ENCODE assay signal across 14 cellular contexts in the genomic region with DNA sequence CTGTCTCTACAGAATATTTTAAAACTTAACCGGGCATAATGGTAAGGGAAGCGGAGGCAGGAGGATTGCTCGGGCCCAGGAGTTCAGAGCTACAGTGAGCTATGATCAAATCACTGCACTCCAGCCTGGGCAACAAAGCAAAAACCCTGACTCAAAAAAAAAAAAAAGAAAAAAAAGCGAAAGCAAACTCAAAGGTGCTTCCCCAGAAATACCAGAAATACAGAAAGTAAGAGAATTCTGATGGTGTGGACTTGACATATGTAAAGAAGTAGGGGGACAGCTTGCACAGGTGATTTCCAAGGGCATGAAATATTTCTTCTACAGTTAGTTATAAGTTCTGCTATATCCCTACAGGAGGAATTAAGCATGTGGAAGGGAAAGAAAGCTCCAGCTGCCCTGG.
DNase-seq lines count a peak whose midpoint lies in the region; ATAC-seq, FAIRE-seq and TF ChIP-seq lines count a peak whose summit lies in the region.
"Had no signal": no experiment of that assay in that cellular context is flagged by ENCODE, and none has a peak within 500 bp of the region (broad histone marks: within the 10 kb centered on the region; RNA-seq: fewer than 3 reads in every experiment).

No MANE protein-coding gene starts in this region.

- CTCF ChIA-PET in GM12878 (lab: Yijun Ruan, JAX): interaction anchor here (0.7 to 1.5 kb wide), 5 partner anchors 9 to 188 kb away, joined by 3 to 4 read pairs (median 3); no protein-coding TSS in a partner anchor

- no peaks in the 10 kb centered on the region for H3K36me3 ChIP-seq in GM12878 (ENCODE audit: control insufficient read depth in 2 of 2, insufficient read depth in 2 of 2, low read length in 1 of 2)
- H3K36me3 ChIP-seq in esophagus muscularis mucosa: no peaks in the 10 kb centered on the region
- H3K36me3 ChIP-seq: BLaER1, brain microvascular endothelial cell had no signal

- intact Hi-C loops in GM12878 (cut with micrococcal nuclease; ENCODE audit: unreplicated experiment): no loop called here
- intact Hi-C loops in esophagus muscularis mucosa (cut with DNase I): no loop called here

- TF ChIP-seq EP300 in GM12878 (IDR thresholded peaks at IDR 0.05; ENCODE audit: borderline replicate concordance in 1 of 2, control insufficient read depth in 1 of 2, low read depth in 2 of 2, low read length in 2 of 2): no peak
- TF ChIP-seq EP300 in esophagus muscularis mucosa (IDR thresholded peaks at IDR 0.05): no peak

- SMC1A ChIA-PET in GM12878 (lab: Charles Lee; ENCODE audit: uncharacterized antibody, unreplicated experiment): interaction anchor here (0.8 to 1.2 kb wide), 13 partner anchors 9 to 156 kb away, joined by 3 to 6 read pairs (median 4); no protein-coding TSS in a partner anchor

- H3K4me2 ChIP-seq in GM12878 (ENCODE audit: control insufficient read depth, insufficient read depth): peak overlapping the region; percentile 66
- H3K4me2 ChIP-seq: BLaER1, SK-N-SH had no signal

- H3K4me1 ChIP-seq in GM12878 (ENCODE audit: control insufficient read depth, insufficient read depth, low read length): peaks cover 21% of the 10 kb centered on the region
- H3K4me1 ChIP-seq in esophagus muscularis mucosa: no peaks in the 10 kb centered on the region
- H3K4me1 ChIP-seq: BLaER1 had no signal

- POLR2A ChIA-PET in GM12878 (lab: Charles Lee): interaction anchor here (0.5 to 1.0 kb wide), 7 partner anchors 8 to 161 kb away, joined by 3 to 5 read pairs (median 4); no protein-coding TSS in a partner anchor

- peak; percentile 65 for FAIRE-seq in GM12878 (lab: Jason Lieb, UNC)
- FAIRE-seq in HTR-8/SVneo (lab: Jason Lieb, UNC): no peak

- peak; percentile 38 for ATAC-seq in GM18861 (IDR thresholded peaks at IDR 0.05; ENCODE audit: unreplicated experiment)
- ATAC-seq in GM21529 (IDR thresholded peaks at IDR 0.05; ENCODE audit: unreplicated experiment): peak; percentile 54
- ATAC-seq in HG03039 (IDR thresholded peaks at IDR 0.05; ENCODE audit: unreplicated experiment): peak; percentile 31
- ATAC-seq in GM12878: peak; percentile 73
- ATAC-seq: stimulated activated naive CD8-positive, alpha-beta T cell treated with anti-CD3 and anti-CD28 coated beads, Interleukin-15, amount 100 ng/mL, for 72 hours had no signal

- H3K27me3 ChIP-seq in GM12878 (replicated peaks in 1 of 2; ENCODE audit: control insufficient read depth in 2 of 2, insufficient read depth in 2 of 2, low read length in 1 of 2): no peaks in the 10 kb centered on the region
- H3K27me3 ChIP-seq in esophagus muscularis mucosa: no peaks in the 10 kb centered on the region
- H3K27me3 ChIP-seq: BLaER1, brain microvascular endothelial cell had no signal

- WGBS in GM12878 (ENCODE audit: insufficient coverage, insufficient replicate concordance, low lambda C conversion rate, missing lambda C conversion rate): 6% methylated on average over 4 of the region's 4 CpGs
- 54% methylated on average over 4 of the region's 4 CpGs for WGBS in esophagus muscularis mucosa

- H3K4me3 ChIP-seq in GM12878: peak overlapping the region; percentile 30; the same call in 1 of the 2 replicates
- H3K4me3 ChIP-seq in esophagus muscularis mucosa: no peak overlapping the region
- H3K4me3 ChIP-seq: BLaER1, lung had no signal

- no peak overlapping the region; the same call in 1 of the 2 replicates for H3K9ac ChIP-seq in GM12878 (ENCODE audit: control insufficient read depth, insufficient read depth, low read length)
- H3K9ac ChIP-seq: BLaER1, SK-N-SH had no signal

- H3K9me3 ChIP-seq in GM12878 (replicated peaks; ENCODE audit: control insufficient read depth, insufficient read depth, low read length) (peaks cover 2% of the 10 kb centered on the region), esophagus muscularis mucosa (no peaks in the 10 kb centered on the region)
- H3K9me3 ChIP-seq: BLaER1, SK-N-SH had no signal

- H2AFZ ChIP-seq in GM12878 (ENCODE audit: control insufficient read depth, low read depth, low read length): no peak overlapping the region; the same call in 1 of the 2 replicates

- no peaks in the 10 kb centered on the region for H4K20me1 ChIP-seq in GM12878 (ENCODE audit: control insufficient read depth, insufficient read depth)
- H4K20me1 ChIP-seq: BLaER1 had no signal

- TF ChIP-seq CTCF in GM12878 (IDR thresholded peaks at IDR 0.05 in 2 of 3, conservative IDR thresholded peaks at IDR 0.05 in 1 of 3; ENCODE audit: control insufficient read depth in 2 of 3, extremely low read depth in 1 of 3, insufficient read depth in 1 of 3, low read depth in 3 of 3, low read length in 3 of 3): no peak
- no peak for TF ChIP-seq CTCF in esophagus muscularis mucosa (IDR thresholded peaks at IDR 0.05)

- no TSS peak for BruUV-seq in GM12878 (replicated peaks; lab: Mats Ljungman, UMichigan)

- no peak for TF ChIP-seq RAD21 in GM12878 (IDR thresholded peaks at IDR 0.05; ENCODE audit: insufficient read depth, low read depth, low read length)

- DNase-seq in GM12878 (ENCODE audit: low read depth, low spot score): no peak
- no peak for DNase-seq in KBM-7
- DNase-seq in HTR-8/SVneo (ENCODE audit: insufficient read length, low spot score): no peak
- no peak for DNase-seq in esophagus muscularis mucosa (ENCODE audit: extremely low spot score)
- DNase-seq: DMS79 treated with DMSO at 0.1 percent for 48 hours; effector CD4-positive, alpha-beta T cell; SK-N-SH; stimulated activated naive CD8-positive, alpha-beta T cell treated with anti-CD3 and anti-CD28 coated beads, Interleukin-15, amount 100 ng/mL, for 72 hours had no signal

- RAD21 ChIA-PET in GM12878 (lab: Charles Lee; ENCODE audit: unreplicated experiment): interaction anchor here (0.6 to 1.7 kb wide), 9 partner anchors 11 to 991 kb away, joined by 3 to 7 read pairs (median 4); no protein-coding TSS in a partner anchor

- in situ Hi-C loops in GM12878 (cut with MboI) (no loop called here), KBM-7 (cut with MboI; ENCODE audit: low pct_unique_long_range_greater_than_20kb, low sequenced_read_pairs) (no loop called here)

- no peaks in the 10 kb centered on the region; the same call in 1 of the 2 replicates for H3K79me2 ChIP-seq in GM12878 (ENCODE audit: control insufficient read depth, insufficient read depth, low read length)

- TF ChIP-seq POLR2A in GM12878 (IDR thresholded peaks at IDR 0.05; ENCODE audit: low read depth, low read length) (no peak), esophagus muscularis mucosa (IDR thresholded peaks at IDR 0.05; ENCODE audit: low read depth) (no peak)

- H3K27ac ChIP-seq in GM12878 (ENCODE audit: control insufficient read depth, insufficient read depth): peak overlapping the region; percentile 37; the same call in 1 of the 2 replicates
- H3K27ac ChIP-seq in esophagus muscularis mucosa (replicated peaks in 1 of 4): no peak overlapping the region
- H3K27ac ChIP-seq: BLaER1, brain microvascular endothelial cell had no signal

TF ChIP-seq in GM12878, 131 proteins besides CTCF, POLR2A, EP300 and RAD21:
- no peak for TF ChIP-seq TARDBP (IDR thresholded peaks at IDR 0.05; ENCODE audit: borderline replicate concordance)
- peak; percentile 55; the same call in 1 of the 2 replicates for TF ChIP-seq NBN (IDR thresholded peaks at IDR 0.05)
- TF ChIP-seq ZNF384 (IDR thresholded peaks at IDR 0.05; ENCODE audit: borderline replicate concordance, low read depth, low read length): peak; percentile 94
- TF ChIP-seq, protein P1, sequence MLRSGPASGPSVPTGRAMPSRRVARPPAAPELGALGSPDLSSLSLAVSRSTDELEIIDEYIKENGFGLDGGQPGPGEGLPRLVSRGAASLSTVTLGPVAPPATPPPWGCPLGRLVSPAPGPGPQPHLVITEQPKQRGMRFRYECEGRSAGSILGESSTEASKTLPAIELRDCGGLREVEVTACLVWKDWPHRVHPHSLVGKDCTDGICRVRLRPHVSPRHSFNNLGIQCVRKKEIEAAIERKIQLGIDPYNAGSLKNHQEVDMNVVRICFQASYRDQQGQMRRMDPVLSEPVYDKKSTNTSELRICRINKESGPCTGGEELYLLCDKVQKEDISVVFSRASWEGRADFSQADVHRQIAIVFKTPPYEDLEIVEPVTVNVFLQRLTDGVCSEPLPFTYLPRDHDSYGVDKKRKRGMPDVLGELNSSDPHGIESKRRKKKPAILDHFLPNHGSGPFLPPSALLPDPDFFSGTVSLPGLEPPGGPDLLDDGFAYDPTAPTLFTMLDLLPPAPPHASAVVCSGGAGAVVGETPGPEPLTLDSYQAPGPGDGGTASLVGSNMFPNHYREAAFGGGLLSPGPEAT (IDR thresholded peaks at IDR 0.05; ENCODE audit: low read depth): peak; percentile 57; the same call in 1 of the 2 replicates
- no peak for TF ChIP-seq EZH2 (IDR thresholded peaks at IDR 0.05; ENCODE audit: borderline replicate concordance, control insufficient read depth, low read depth, low read length)
- no peak for TF ChIP-seq PML (IDR thresholded peaks at IDR 0.05; ENCODE audit: low read length)
- no peak for TF ChIP-seq LARP7 (IDR thresholded peaks at IDR 0.05)
- 0 out of 2 replicates have a peak, but pooled peaks have one; percentile 33 for TF ChIP-seq JUNB (IDR thresholded peaks at IDR 0.05)
- TF ChIP-seq RUNX3 (IDR thresholded peaks at IDR 0.05; ENCODE audit: low read length): 0 out of 2 replicates have a peak, but pooled peaks have one; percentile 23
- TF ChIP-seq, protein P2, sequence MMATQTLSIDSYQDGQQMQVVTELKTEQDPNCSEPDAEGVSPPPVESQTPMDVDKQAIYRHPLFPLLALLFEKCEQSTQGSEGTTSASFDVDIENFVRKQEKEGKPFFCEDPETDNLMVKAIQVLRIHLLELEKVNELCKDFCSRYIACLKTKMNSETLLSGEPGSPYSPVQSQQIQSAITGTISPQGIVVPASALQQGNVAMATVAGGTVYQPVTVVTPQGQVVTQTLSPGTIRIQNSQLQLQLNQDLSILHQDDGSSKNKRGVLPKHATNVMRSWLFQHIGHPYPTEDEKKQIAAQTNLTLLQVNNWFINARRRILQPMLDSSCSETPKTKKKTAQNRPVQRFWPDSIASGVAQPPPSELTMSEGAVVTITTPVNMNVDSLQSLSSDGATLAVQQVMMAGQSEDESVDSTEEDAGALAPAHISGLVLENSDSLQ (IDR thresholded peaks at IDR 0.05): peak; percentile 24; the same call in 1 of the 2 replicates
